In the genomic region with DNA sequence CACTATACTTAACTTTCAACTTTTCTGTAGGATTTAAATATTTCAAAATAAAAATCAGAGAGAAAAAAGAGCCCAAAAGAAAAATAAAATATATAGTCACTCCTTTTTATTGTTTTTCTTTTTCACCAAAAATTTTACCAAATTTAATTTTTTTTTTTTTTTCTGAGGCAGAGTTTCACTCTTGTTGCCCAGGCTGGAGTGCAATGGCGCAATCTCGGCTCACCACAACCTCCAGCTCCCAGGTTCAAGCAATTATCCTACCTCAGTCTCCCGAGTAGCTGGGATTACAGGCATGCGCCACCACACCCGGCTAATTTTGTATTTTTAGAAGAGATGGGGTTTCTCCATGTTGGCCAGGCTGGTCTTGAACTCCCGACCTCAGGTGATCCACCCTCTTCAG, we compare ENCODE assay signal across 7 cellular contexts. TPM values are rescaled to one million over a fixed set of nuclear protein-coding genes. Genes with fewer than 3 reads are reported as not detected.
A peak's percentile ranks its signal among the peaks of the same experiment; 100 is the strongest.
DNase-seq lines count a peak whose midpoint lies in the region; ATAC-seq, FAIRE-seq and TF ChIP-seq lines count a peak whose summit lies in the region.
"Not testable (repeated sequence)": the region's sequence is repeated elsewhere in the genome, so short reads cannot be mapped to it uniquely, and the experiment has no call there.

No MANE protein-coding gene starts in this region.

- not testable (repeated sequence) for H3K27me3 ChIP-seq in CD4-positive, CD25-positive, alpha-beta regulatory T cell (ENCODE audit: control insufficient read depth, insufficient read depth, low read length); CD4-positive, alpha-beta T cell (ENCODE audit: control insufficient read depth, insufficient read depth, low read length); K562 (ENCODE audit: control insufficient read depth in 2 of 2, insufficient read depth in 2 of 2, low read length in 2 of 2)

- H3K9me1 ChIP-seq in K562 (ENCODE audit: control insufficient read depth, insufficient read depth, low read length): not testable (repeated sequence)

- TF ChIP-seq POLR2A in K562 (conservative IDR thresholded peaks at IDR 0.05): not testable (repeated sequence)

- H2AFZ ChIP-seq in K562 (ENCODE audit: low read depth, low read length): not testable (repeated sequence)

- ATAC-seq in CD4-positive, CD25-positive, alpha-beta regulatory T cell (ENCODE audit: low read depth in 2 of 2); CD4-positive, alpha-beta T cell (ENCODE audit: poor library complexity); K562: not testable (repeated sequence)

- not testable (repeated sequence) for FAIRE-seq in K562 (lab: Jason Lieb, UNC)
- FAIRE-seq in kidney (lab: Jason Lieb, UNC): peak; percentile 79

- intact Hi-C loops in CD4-positive, alpha-beta T cell (cut with DNase I, micrococcal nuclease); activated T-helper 2 cell treated with anti-CD3 and anti-CD28 coated beads, Interferon-gamma antibody, Interleukin-2, Interleukin-4, amounts not matched to agents 10 μg/mL and 5 μg/mL and 100 μg/mL, durations not matched to agents 14 hours and 24 hours and 36 hours (cut with micrococcal nuclease); K562 (cut with micrococcal nuclease); kidney (cut with DNase I): not testable (repeated sequence)

- TF ChIP-seq EP300 in K562 (IDR thresholded peaks at IDR 0.05; ENCODE audit: low read length): not testable (repeated sequence)

- H3K4me1 ChIP-seq in CD4-positive, CD25-positive, alpha-beta regulatory T cell (ENCODE audit: control insufficient read depth, insufficient read depth, low read length, poor library complexity, severe bottlenecking): peaks cover 22% of the 10 kb centered on the region
- H3K4me1 ChIP-seq in K562 (replicated peaks in 1 of 2; ENCODE audit: control insufficient read depth in 2 of 2, insufficient read depth in 2 of 2, low read length in 2 of 2); kidney (ENCODE audit: control insufficient read depth in 1 of 2, insufficient read depth in 1 of 2, low read depth in 1 of 2, low read length in 2 of 2): not testable (repeated sequence)

- not testable (repeated sequence) for H3K4me3 ChIP-seq in CD4-positive, CD25-positive, alpha-beta regulatory T cell (ENCODE audit: low read depth, low read length); K562; kidney (ENCODE audit: low read length in 2 of 2)

- not testable (repeated sequence) for H3K9me3 Mint-ChIP-seq in CD4-positive, CD25-positive, alpha-beta regulatory T cell; CD4-positive, alpha-beta T cell; activated T-helper 2 cell treated with anti-CD3 and anti-CD28 coated beads, Interferon-gamma antibody, Interleukin-2, Interleukin-4, amounts not matched to agents 10 μg/mL and 5 μg/mL and 100 μg/mL, durations not matched to agents 14 hours and 24 hours and 36 hours; chondrocyte (ENCODE audit: low read depth); progenitor cell of endocrine pancreas (ENCODE audit: low read depth)

- BruUV-seq in K562 (replicated peaks; lab: Mats Ljungman, UMichigan): not testable (repeated sequence)

- H3K36me3 ChIP-seq in CD4-positive, CD25-positive, alpha-beta regulatory T cell (ENCODE audit: control insufficient read depth, insufficient read depth, low read length); K562 (ENCODE audit: control insufficient read depth, insufficient read depth, low read length); kidney (ENCODE audit: control insufficient read depth in 1 of 2, insufficient read depth in 2 of 2, low read length in 2 of 2): not testable (repeated sequence)

- not testable (repeated sequence) for H3K79me2 ChIP-seq in K562 (ENCODE audit: control insufficient read depth, insufficient read depth, low read length)

- TF ChIP-seq RAD21 in K562 (CRISPR knock-in tag; conservative IDR thresholded peaks at IDR 0.05 in 1 of 2, IDR thresholded peaks at IDR 0.05 in 1 of 2): not testable (repeated sequence)

- DNase-seq in CD4-positive, CD25-positive, alpha-beta regulatory T cell; CD4-positive, alpha-beta T cell; activated T-helper 2 cell treated with anti-CD3 and anti-CD28 coated beads, Interferon-gamma antibody, Interleukin-2, Interleukin-4, amounts not matched to agents 10 μg/mL and 5 μg/mL and 100 μg/mL, durations not matched to agents 14 hours and 24 hours and 36 hours (ENCODE audit: low spot score); K562 (ENCODE audit: extremely low read depth in 1 of 4, low spot score in 3 of 4); chondrocyte (ENCODE audit: low spot score); kidney; progenitor cell of endocrine pancreas (ENCODE audit: low spot score, unreplicated experiment): not testable (repeated sequence)

- H3K27me3 Mint-ChIP-seq in CD4-positive, CD25-positive, alpha-beta regulatory T cell; CD4-positive, alpha-beta T cell; activated T-helper 2 cell treated with anti-CD3 and anti-CD28 coated beads, Interferon-gamma antibody, Interleukin-2, Interleukin-4, amounts not matched to agents 10 μg/mL and 5 μg/mL and 100 μg/mL, durations not matched to agents 14 hours and 24 hours and 36 hours (ENCODE audit: low read depth); chondrocyte (ENCODE audit: low read depth); progenitor cell of endocrine pancreas: not testable (repeated sequence)

- WGBS in K562 (ENCODE audit: insufficient coverage, low coverage, missing lambda C conversion rate): 63% methylated on average over 6 of the region's 6 CpGs

- not testable (repeated sequence) for H4K20me1 ChIP-seq in K562 (replicated peaks; ENCODE audit: control insufficient read depth, insufficient read depth, low read length)

- peaks cover 19% of the 10 kb centered on the region for H3K36me3 Mint-ChIP-seq in CD4-positive, CD25-positive, alpha-beta regulatory T cell
- H3K36me3 Mint-ChIP-seq in CD4-positive, alpha-beta T cell (ENCODE audit: low read depth): peaks cover 13% of the 10 kb centered on the region
- H3K36me3 Mint-ChIP-seq in activated T-helper 2 cell treated with anti-CD3 and anti-CD28 coated beads, Interferon-gamma antibody, Interleukin-2, Interleukin-4, amounts not matched to agents 10 μg/mL and 5 μg/mL and 100 μg/mL, durations not matched to agents 14 hours and 24 hours and 36 hours (ENCODE audit: low read depth): peaks cover 31% of the 10 kb centered on the region
- H3K36me3 Mint-ChIP-seq in chondrocyte (ENCODE audit: low read depth): not testable (repeated sequence)
- H3K36me3 Mint-ChIP-seq in progenitor cell of endocrine pancreas (ENCODE audit: insufficient read depth): peaks cover 12% of the 10 kb centered on the region

- H3K9me3 ChIP-seq in CD4-positive, CD25-positive, alpha-beta regulatory T cell (ENCODE audit: control insufficient read depth in 2 of 2, low read length in 2 of 2); CD4-positive, alpha-beta T cell (ENCODE audit: control insufficient read depth, low read length); K562 (replicated peaks; ENCODE audit: control insufficient read depth, insufficient read depth, low read depth, low read length); kidney (ENCODE audit: control insufficient read depth in 1 of 2, low read length in 2 of 2): not testable (repeated sequence)

- H3K4me2 ChIP-seq in K562 (ENCODE audit: insufficient read depth, low read length): not testable (repeated sequence)

- POLR2A ChIA-PET in CD4-positive, alpha-beta T cell (lab: Charles Lee): not testable (repeated sequence)
- POLR2A ChIA-PET in K562 (lab: Yijun Ruan, JAX): interaction anchor here (1.3 to 9.2 kb wide), 4 partner anchors 10 to 21 kb away, joined by 6 to 74 read pairs (median 7); a partner anchor contains a TSS

- not testable (repeated sequence) for H3K27ac ChIP-seq in CD4-positive, CD25-positive, alpha-beta regulatory T cell (ENCODE audit: insufficient read depth, low read length, poor library complexity, severe bottlenecking); CD4-positive, alpha-beta T cell (ENCODE audit: low read depth, low read length); K562 (ENCODE audit: extremely low read depth, low read depth, low read length); kidney (ENCODE audit: low read depth in 2 of 2, low read length in 2 of 2)

- TF ChIP-seq CTCF in CD4-positive, alpha-beta T cell (IDR thresholded peaks at IDR 0.05); K562 (IDR thresholded peaks at IDR 0.05 in 2 of 3, conservative IDR thresholded peaks at IDR 0.05 in 1 of 3; ENCODE audit: insufficient read depth in 2 of 3, low read depth in 1 of 3, low read length in 3 of 3); chondrocyte (IDR thresholded peaks at IDR 0.05); kidney (IDR thresholded peaks at IDR 0.05; ENCODE audit: borderline replicate concordance, extremely low read depth, insufficient read depth); progenitor cell of endocrine pancreas (IDR thresholded peaks at IDR 0.05; ENCODE audit: unreplicated experiment): not testable (repeated sequence)

- CTCF ChIA-PET in CD4-positive, alpha-beta T cell (lab: Charles Lee): not testable (repeated sequence)
- CTCF ChIA-PET in K562 (lab: Yijun Ruan, JAX; ENCODE audit: low intra/inter-chr PET ratio): interaction anchor here (0.7 kb wide), 1 partner anchor 1014 kb away, joined by 5 read pairs; no protein-coding TSS in a partner anchor

- in situ Hi-C loops in K562 (cut with MboI): not testable (repeated sequence)

- not testable (repeated sequence) for H3K9ac ChIP-seq in K562 (ENCODE audit: insufficient read depth in 1 of 2, low read depth in 2 of 2, low read length in 2 of 2); kidney (ENCODE audit: low read length in 2 of 2)

- peaks cover 20 to 46% (median 35%) of the 10 kb centered on the region in 4 donors for H3K4me1 Mint-ChIP-seq in CD4-positive, CD25-positive, alpha-beta regulatory T cell
- peaks cover 30% of the 10 kb centered on the region for H3K4me1 Mint-ChIP-seq in CD4-positive, alpha-beta T cell (ENCODE audit: low read depth)
- H3K4me1 Mint-ChIP-seq in activated T-helper 2 cell treated with anti-CD3 and anti-CD28 coated beads, Interferon-gamma antibody, Interleukin-2, Interleukin-4, amounts not matched to agents 10 μg/mL and 5 μg/mL and 100 μg/mL, durations not matched to agents 14 hours and 24 hours and 36 hours (ENCODE audit: low read depth): peaks cover 37% of the 10 kb centered on the region
- H3K4me1 Mint-ChIP-seq in chondrocyte (ENCODE audit: low read depth): peaks cover 28% of the 10 kb centered on the region
- not testable (repeated sequence) for H3K4me1 Mint-ChIP-seq in progenitor cell of endocrine pancreas (ENCODE audit: low read depth)

- H3K4me3 Mint-ChIP-seq in CD4-positive, CD25-positive, alpha-beta regulatory T cell: peak overlapping the region in 1 of 4 donors; percentile 73
- H3K4me3 Mint-ChIP-seq in CD4-positive, alpha-beta T cell; activated T-helper 2 cell treated with anti-CD3 and anti-CD28 coated beads, Interferon-gamma antibody, Interleukin-2, Interleukin-4, amounts not matched to agents 10 μg/mL and 5 μg/mL and 100 μg/mL, durations not matched to agents 14 hours and 24 hours and 36 hours (ENCODE audit: low read depth); chondrocyte (ENCODE audit: unreplicated experiment); progenitor cell of endocrine pancreas (ENCODE audit: low read depth): not testable (repeated sequence)

- H3K27ac Mint-ChIP-seq in CD4-positive, CD25-positive, alpha-beta regulatory T cell: peak overlapping the region; percentile 23 to 59 (median 57)
- peak overlapping the region; percentile 49 for H3K27ac Mint-ChIP-seq in CD4-positive, alpha-beta T cell
- H3K27ac Mint-ChIP-seq in activated T-helper 2 cell treated with anti-CD3 and anti-CD28 coated beads, Interferon-gamma antibody, Interleukin-2, Interleukin-4, amounts not matched to agents 10 μg/mL and 5 μg/mL and 100 μg/mL, durations not matched to agents 14 hours and 24 hours and 36 hours: peak overlapping the region; percentile 34
- H3K27ac Mint-ChIP-seq in chondrocyte (ENCODE audit: unreplicated experiment) (peak overlapping the region; percentile 55), progenitor cell of endocrine pancreas (peak overlapping the region; percentile 13)

RNA-seq across cellular contexts. Expression of a gene that starts 17.5 kb away (rescaled TPM):
- total RNA-seq in CD4-positive, CD25-positive, alpha-beta regulatory T cell: 55.6 TPM
- 10 to 100 TPM; 40.1 to 48.1 (median 42.4) TPM for polyA plus RNA-seq in CD4-positive, CD25-positive, alpha-beta regulatory T cell
- 10 to 100 TPM; 24.1 to 27.7 TPM for total RNA-seq in CD4-positive, alpha-beta T cell
- 34.0 and 38.0 TPM in 2 replicates for total RNA-seq in activated T-helper 2 cell treated with anti-CD3 and anti-CD28 coated beads, Interferon-gamma antibody, Interleukin-2, Interleukin-4, amounts not matched to agents 10 μg/mL and 5 μg/mL and 100 μg/mL, durations not matched to agents 14 hours and 24 hours and 36 hours
- 116 and 152 TPM in 2 replicates for total RNA-seq in K562 (2011; cell fraction: chromatin; rRNA removed; ENCODE audit: low replicate concordance)
- total RNA-seq in K562 (2011; cell fraction: nucleolus; rRNA removed): 68.5 and 75.0 TPM in 2 replicates
- total RNA-seq in K562 (2011; cell fraction: nucleoplasm; rRNA removed): 88.1 and 101 TPM in 2 replicates
- total RNA-seq in K562 (2014; rRNA removed): 15.1 and 15.6 TPM in 2 replicates
- total RNA-seq in K562 (2014; rRNA removed; fragmentation: Illumina TruSeq; extraction: Trizol): 13.5 and 15.3 TPM in 2 replicates
- 15.2 and 15.7 TPM in 2 replicates for total RNA-seq in K562 (2015; rRNA removed; fragmentation: Illumina TruSeq; extraction: Trizol)
- total RNA-seq in K562 (2021): 20.1 and 21.1 TPM in 2 replicates
- polyA plus RNA-seq in K562 (2011; rRNA removed): 25.6 and 43.0 TPM in 2 replicates
- 24.5 and 36.2 TPM in 2 replicates for polyA plus RNA-seq in K562 (2011; cell fraction: cytosol; rRNA removed)
- polyA plus RNA-seq in K562 (2011; cell fraction: nucleus; rRNA removed): 73.7 and 92.5 TPM in 2 replicates
- polyA plus RNA-seq in K562 (2012): 15.0 and 42.6 TPM in 2 replicates
- 15.4 and 16.5 TPM in 2 replicates for polyA plus RNA-seq in K562 (2014; fragmentation: Illumina TruSeq; extraction: Trizol)
- 1 to 10 TPM; 1.3 to 1.8 TPM for polyA plus RNA-seq in K562 (2014; fragmentation: Nextera tagmentation; extraction: Ambion mirVana)
- polyA plus RNA-seq in K562 (2014; rRNA removed): 15.8 and 18.6 TPM in 2 replicates
- 24.1 and 42.3 TPM in 2 replicates for polyA minus RNA-seq in K562 (2011; rRNA and poly(A)+ RNA removed)
- polyA minus RNA-seq in K562 (2011; cell fraction: cytosol; rRNA and poly(A)+ RNA removed): 13.4 and 21.4 TPM in 2 replicates
- 36.2 and 65.9 TPM in 2 replicates for polyA minus RNA-seq in K562 (2011; cell fraction: nucleus; rRNA and poly(A)+ RNA removed)
- 37.3 to 49.3 TPM (median 37.7 TPM) in 3 replicates for total RNA-seq in chondrocyte
- 22.4 TPM for total RNA-seq in kidney
- 24.3 TPM for polyA plus RNA-seq in kidney (ENCODE audit: insufficient read depth, low read depth, low replicate concordance)
- total RNA-seq in progenitor cell of endocrine pancreas: 47.3 and 51.6 TPM in 2 replicates

RNA-seq across cellular contexts. Expression of a gene that starts 29.4 kb away (rescaled TPM):
- total RNA-seq in CD4-positive, CD25-positive, alpha-beta regulatory T cell: 397 TPM
- polyA plus RNA-seq in CD4-positive, CD25-positive, alpha-beta regulatory T cell: 10 to 100 TPM; 35.1 to 43.0 (median 38.5) TPM
- total RNA-seq in CD4-positive, alpha-beta T cell: 100 to 1,000 TPM; 181 to 191 TPM
- total RNA-seq in activated T-helper 2 cell treated with anti-CD3 and anti-CD28 coated beads, Interferon-gamma antibody, Interleukin-2, Interleukin-4, amounts not matched to agents 10 μg/mL and 5 μg/mL and 100 μg/mL, durations not matched to agents 14 hours and 24 hours and 36 hours: 123 and 129 TPM in 2 replicates
- 482 and 971 TPM in 2 replicates for total RNA-seq in K562 (2011; cell fraction: chromatin; rRNA removed; ENCODE audit: low replicate concordance)
- 663 TPM in 2 replicates for total RNA-seq in K562 (2011; cell fraction: nucleolus; rRNA removed)
- total RNA-seq in K562 (2011; cell fraction: nucleoplasm; rRNA removed): 469 and 476 TPM in 2 replicates
- 72.6 and 103 TPM in 2 replicates for total RNA-seq in K562 (2014; rRNA removed)
- 26.1 and 26.4 TPM in 2 replicates for total RNA-seq in K562 (2014; rRNA removed; fragmentation: Illumina TruSeq; extraction: Trizol)
- 59.2 and 60.1 TPM in 2 replicates for total RNA-seq in K562 (2015; rRNA removed; fragmentation: Illumina TruSeq; extraction: Trizol)
- total RNA-seq in K562 (2021): 264 and 271 TPM in 2 replicates
- 40.4 and 111 TPM in 2 replicates for polyA plus RNA-seq in K562 (2011; rRNA removed)
- polyA plus RNA-seq in K562 (2011; cell fraction: cytosol; rRNA removed): 75.5 and 117 TPM in 2 replicates
- 369 and 471 TPM in 2 replicates for polyA plus RNA-seq in K562 (2011; cell fraction: nucleus; rRNA removed)
- polyA plus RNA-seq in K562 (2012): 148 and 229 TPM in 2 replicates
- polyA plus RNA-seq in K562 (2014; fragmentation: Illumina TruSeq; extraction: Trizol): 76.0 and 122 TPM in 2 replicates
- 1 to 10 TPM; 4.0 to 5.2 TPM for polyA plus RNA-seq in K562 (2014; fragmentation: Nextera tagmentation; extraction: Ambion mirVana)
- polyA plus RNA-seq in K562 (2014; rRNA removed): 102 and 130 TPM in 2 replicates
- 98.8 and 108 TPM in 2 replicates for polyA minus RNA-seq in K562 (2011; rRNA and poly(A)+ RNA removed)
- 188 and 326 TPM in 2 replicates for polyA minus RNA-seq in K562 (2011; cell fraction: cytosol; rRNA and poly(A)+ RNA removed)
- 310 and 409 TPM in 2 replicates for polyA minus RNA-seq in K562 (2011; cell fraction: nucleus; rRNA and poly(A)+ RNA removed)
- 105 to 111 TPM (median 110 TPM) in 3 replicates for total RNA-seq in chondrocyte
- 102 TPM for total RNA-seq in kidney
- polyA plus RNA-seq in kidney (ENCODE audit: insufficient read depth, low read depth, low replicate concordance): 31.7 TPM
- total RNA-seq in progenitor cell of endocrine pancreas: 77.8 and 78.0 TPM in 2 replicates

RNA-seq across cellular contexts. Expression of a gene that starts 40.4 kb away (rescaled TPM):
- 6.9 TPM for total RNA-seq in CD4-positive, CD25-positive, alpha-beta regulatory T cell
- polyA plus RNA-seq in CD4-positive, CD25-positive, alpha-beta regulatory T cell: 1 to 10 TPM in 2 of 4 donors, under 1 TPM in 2; 0.70 to 1.8 (median 1.1) TPM
- 1 to 10 TPM; 2.5 to 3.1 TPM for total RNA-seq in CD4-positive, alpha-beta T cell
- total RNA-seq in activated T-helper 2 cell treated with anti-CD3 and anti-CD28 coated beads, Interferon-gamma antibody, Interleukin-2, Interleukin-4, amounts not matched to agents 10 μg/mL and 5 μg/mL and 100 μg/mL, durations not matched to agents 14 hours and 24 hours and 36 hours: 0.55 and 0.62 TPM in 2 replicates
- 0.65 TPM in 1 of 2 replicates, not detected in the other for total RNA-seq in K562 (2011; cell fraction: chromatin; rRNA removed; ENCODE audit: low replicate concordance)
- total RNA-seq in K562 (2011; cell fraction: nucleolus; rRNA removed): 0.50 and 0.92 TPM in 2 replicates
- total RNA-seq in K562 (2011; cell fraction: nucleoplasm; rRNA removed): 0.15 TPM in 2 replicates
- 0.20 and 0.32 TPM in 2 replicates for total RNA-seq in K562 (2014; rRNA removed)
- not detected in 2 replicates for total RNA-seq in K562 (2014; rRNA removed; fragmentation: Illumina TruSeq; extraction: Trizol)
- total RNA-seq in K562 (2015; rRNA removed; fragmentation: Illumina TruSeq; extraction: Trizol): not detected in 2 replicates
- 0.13 and 0.29 TPM in 2 replicates for total RNA-seq in K562 (2021)
- 0.06 and 0.26 TPM in 2 replicates for polyA plus RNA-seq in K562 (2011; rRNA removed)
- polyA plus RNA-seq in K562 (2011; cell fraction: cytosol; rRNA removed): 0.15 and 0.25 TPM in 2 replicates
- 0.61 and 0.65 TPM in 2 replicates for polyA plus RNA-seq in K562 (2011; cell fraction: nucleus; rRNA removed)
- 0.21 and 1.3 TPM in 2 replicates for polyA plus RNA-seq in K562 (2012)
- polyA plus RNA-seq in K562 (2014; fragmentation: Illumina TruSeq; extraction: Trizol): not detected in 2 replicates
- polyA plus RNA-seq in K562 (2014; fragmentation: Nextera tagmentation; extraction: Ambion mirVana): not detected
- polyA plus RNA-seq in K562 (2014; rRNA removed): 0.13 and 0.23 TPM in 2 replicates
- not detected in 2 replicates for polyA minus RNA-seq in K562 (2011; rRNA and poly(A)+ RNA removed)
- polyA minus RNA-seq in K562 (2011; cell fraction: cytosol; rRNA and poly(A)+ RNA removed): not detected in 2 replicates
- polyA minus RNA-seq in K562 (2011; cell fraction: nucleus; rRNA and poly(A)+ RNA removed): 0.22 and 0.27 TPM in 2 replicates
- total RNA-seq in chondrocyte: 56.5 to 88.8 TPM (median 86.5 TPM) in 3 replicates
- total RNA-seq in kidney: 12.3 TPM
- polyA plus RNA-seq in kidney (ENCODE audit: insufficient read depth, low read depth, low replicate concordance): 5.0 TPM
- 14.4 and 14.6 TPM in 2 replicates for total RNA-seq in progenitor cell of endocrine pancreas
